24 cellular contexts compared by ENCODE assay signal in genomic region chr16:85342348-85342747, GRCh38.
"Had no signal": no experiment of that assay in that cellular context is flagged by ENCODE, and none has a peak within 500 bp of the region (broad histone marks: within the 10 kb centered on the region; RNA-seq: fewer than 3 reads in every experiment).

No MANE protein-coding gene starts in this region.

- ATAC-seq: activated T-cell treated with anti-CD3 and anti-CD28 coated beads, Interleukin-2, amount 50 U/mL, for 4 hours; SK-N-SH treated with all-trans-retinoic acid at 6 μM for 48 hours had no signal

- H3K4me1 ChIP-seq: SJSA1 had no signal

- H3K27ac Mint-ChIP-seq: activated CD4-positive, alpha-beta memory T cell treated with anti-CD3 and anti-CD28 coated beads for 36 hours; activated CD4-positive, alpha-beta T cell treated with anti-CD3 and anti-CD28 coated beads, Interleukin-2, amount 10 ng/mL, durations not matched to agents 7 days and 5 days; activated naive CD4-positive, alpha-beta T cell treated with anti-CD3 and anti-CD28 coated beads for 36 hours; activated naive CD8-positive, alpha-beta T cell had no signal

- H3K4me3 Mint-ChIP-seq: activated CD4-positive, alpha-beta memory T cell treated with anti-CD3 and anti-CD28 coated beads for 36 hours; activated CD4-positive, alpha-beta T cell treated with anti-CD3 and anti-CD28 coated beads, Interleukin-2, amount 10 ng/mL, durations not matched to agents 7 days and 5 days; activated naive CD4-positive, alpha-beta T cell treated with anti-CD3 and anti-CD28 coated beads for 36 hours; activated naive CD8-positive, alpha-beta T cell; activated T-cell treated with anti-CD3 and anti-CD28 coated beads, Interleukin-2, amount 50 U/mL, for 4 hours had no signal

- H3K36me3 Mint-ChIP-seq: activated CD4-positive, alpha-beta memory T cell treated with anti-CD3 and anti-CD28 coated beads for 36 hours; activated naive CD8-positive, alpha-beta T cell had no signal

- DNase-seq: activated CD4-positive, alpha-beta memory T cell treated with anti-CD3 and anti-CD28 coated beads for 36 hours; activated CD4-positive, alpha-beta T cell treated with anti-CD3 and anti-CD28 coated beads, Interleukin-2, amount 10 ng/mL, durations not matched to agents 7 days and 5 days; activated CD4-positive, CD25-positive, alpha-beta regulatory T cell; activated CD8-positive, alpha-beta memory T cell treated with anti-CD3 and anti-CD28 coated beads for 24 hours; activated gamma-delta T cell; activated naive CD4-positive, alpha-beta T cell treated with anti-CD3 and anti-CD28 coated beads for 36 hours; activated T-cell treated with anti-CD3 and anti-CD28 coated beads, Interleukin-2, amount 50 U/mL, for 4 hours; amygdala; brain microvascular endothelial cell; MG63; MV-4-11; NCI-H1092 treated with DMSO at 0.1 percent for 48 hours; NCI-H1417 treated with DMSO at 0.1 percent for 48 hours; NCI-H1694; NCI-H2029; NCI-H2107; NCI-H446; NCI-H524; SHP77; SW 1271; T-helper 9 cell had no signal

- H3K9me3 ChIP-seq: MG63, SJSA1 had no signal

- H3K36me3 ChIP-seq: brain microvascular endothelial cell, MG63, SJSA1 had no signal

- H3K4me1 Mint-ChIP-seq: activated CD4-positive, alpha-beta T cell treated with anti-CD3 and anti-CD28 coated beads, Interleukin-2, amount 10 ng/mL, durations not matched to agents 7 days and 5 days had no signal

- H3K9me3 Mint-ChIP-seq: activated CD4-positive, alpha-beta memory T cell treated with anti-CD3 and anti-CD28 coated beads for 36 hours; activated naive CD4-positive, alpha-beta T cell treated with anti-CD3 and anti-CD28 coated beads for 36 hours; activated T-cell treated with anti-CD3 and anti-CD28 coated beads, Interleukin-2, amount 50 U/mL, for 4 hours had no signal

- H3K27me3 ChIP-seq: brain microvascular endothelial cell, MG63, SJSA1 had no signal

- H3K27ac ChIP-seq: brain microvascular endothelial cell, SJSA1 had no signal

- H3K4me3 ChIP-seq: MG63, SJSA1 had no signal

- H3K27me3 Mint-ChIP-seq: activated CD4-positive, alpha-beta T cell treated with anti-CD3 and anti-CD28 coated beads, Interleukin-2, amount 10 ng/mL, durations not matched to agents 7 days and 5 days; activated naive CD8-positive, alpha-beta T cell had no signal
